Comparison of ENCODE assay signal across 17 cellular contexts in the genomic region with DNA sequence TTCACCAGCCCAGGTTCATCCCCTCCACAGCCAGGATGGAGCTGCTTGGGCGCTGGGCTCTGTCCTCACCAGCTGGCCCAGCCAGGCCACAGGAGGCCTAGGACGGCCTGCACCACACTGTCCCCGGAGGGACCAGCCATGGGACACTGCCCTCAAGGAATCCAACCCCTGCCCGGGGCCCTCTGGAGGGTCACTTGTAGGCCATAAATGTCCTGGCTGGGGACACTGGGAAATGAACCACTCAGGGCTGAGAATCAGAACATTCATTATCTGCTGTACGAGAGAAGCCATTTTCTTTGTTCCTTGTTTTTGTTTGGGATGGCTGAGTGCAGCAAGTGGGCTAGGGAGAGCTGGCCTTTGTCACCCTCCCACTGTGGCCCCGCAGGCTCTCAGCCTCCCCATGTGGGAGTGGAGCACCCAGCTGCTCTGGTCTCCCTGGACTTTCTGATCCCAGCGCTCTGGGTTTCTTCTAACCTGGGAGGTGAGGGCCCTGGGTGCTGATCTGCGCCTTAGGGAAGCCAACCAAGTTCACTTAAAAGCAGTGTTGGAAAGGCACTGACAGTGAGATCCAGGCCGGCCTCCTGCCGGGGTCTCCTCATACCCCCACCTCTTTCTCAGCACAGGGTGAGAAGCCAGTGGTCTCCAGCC. TPM values are rescaled to one million over a fixed set of nuclear protein-coding genes. Genes with fewer than 3 reads are reported as not detected.
"Had no signal": no experiment of that assay in that cellular context is flagged by ENCODE, and none has a peak within 500 bp of the region (broad histone marks: within the 10 kb centered on the region; RNA-seq: fewer than 3 reads in every experiment).

No MANE protein-coding gene starts in this region.

- H3K36me3 Mint-ChIP-seq: immature natural killer cell, natural killer cell had no signal

- H3K4me1 ChIP-seq: vagina had no signal

- H3K4me3 ChIP-seq: lung, ovary, tibial nerve, vagina had no signal

- H3K36me3 ChIP-seq: ovary, tibial nerve, vagina had no signal

- H3K27me3 ChIP-seq: ovary, tibial nerve, vagina had no signal

- DNase-seq: activated CD4-positive, alpha-beta T cell treated with anti-CD3 and anti-CD28 coated beads, Interleukin-2, amount 50 U/mL, for 4 hours; activated CD4-positive, CD25-positive, alpha-beta regulatory T cell treated with anti-CD3 and anti-CD28 coated beads, Interleukin-2, amount 50 U/mL, for 72 hours; activated T-cell treated with anti-CD3 and anti-CD28 coated beads, Interleukin-2, amount 50 U/mL, for 1 hour; glutamatergic neuron; natural killer cell; ovary had no signal

- H3K9me3 ChIP-seq: ovary, tibial nerve, vagina had no signal

- H3K9me3 Mint-ChIP-seq: activated naive CD4-positive, alpha-beta T cell treated with anti-CD3 and anti-CD28 coated beads, Interleukin-2, amount 50 U/mL, for 24 hours; brain; immature natural killer cell had no signal

- H3K4me3 Mint-ChIP-seq: activated naive CD4-positive, alpha-beta T cell treated with anti-CD3 and anti-CD28 coated beads, Interleukin-2, amount 50 U/mL, for 24 hours; brain; immature natural killer cell; natural killer cell; T-helper 2 cell treated with Interferon-gamma antibody and Interleukin-4, amounts not matched to agents 5 μg/mL and 100 μg/mL, for 36 hours had no signal

- H3K27ac ChIP-seq: ovary, vagina had no signal

- H3K27me3 Mint-ChIP-seq: activated naive CD4-positive, alpha-beta T cell treated with anti-CD3 and anti-CD28 coated beads, Interleukin-2, amount 50 U/mL, for 24 hours; brain had no signal

- H3K27ac Mint-ChIP-seq: activated naive CD4-positive, alpha-beta T cell treated with anti-CD3 and anti-CD28 coated beads, Interleukin-2, amount 50 U/mL, for 24 hours; brain; T-helper 2 cell treated with Interferon-gamma antibody and Interleukin-4, amounts not matched to agents 5 μg/mL and 100 μg/mL, for 36 hours had no signal

RNA-seq across cellular contexts. Expression of gene C20orf203, which starts 9.9 kb away (rescaled TPM):
- total RNA-seq: dermis microvascular lymphatic vessel endothelial cell, esophagus mucosa, fibroblast of villous mesenchyme, mucosa of gallbladder, vagina had no signal
